8 cellular contexts compared by ENCODE assay signal in the genomic region with DNA sequence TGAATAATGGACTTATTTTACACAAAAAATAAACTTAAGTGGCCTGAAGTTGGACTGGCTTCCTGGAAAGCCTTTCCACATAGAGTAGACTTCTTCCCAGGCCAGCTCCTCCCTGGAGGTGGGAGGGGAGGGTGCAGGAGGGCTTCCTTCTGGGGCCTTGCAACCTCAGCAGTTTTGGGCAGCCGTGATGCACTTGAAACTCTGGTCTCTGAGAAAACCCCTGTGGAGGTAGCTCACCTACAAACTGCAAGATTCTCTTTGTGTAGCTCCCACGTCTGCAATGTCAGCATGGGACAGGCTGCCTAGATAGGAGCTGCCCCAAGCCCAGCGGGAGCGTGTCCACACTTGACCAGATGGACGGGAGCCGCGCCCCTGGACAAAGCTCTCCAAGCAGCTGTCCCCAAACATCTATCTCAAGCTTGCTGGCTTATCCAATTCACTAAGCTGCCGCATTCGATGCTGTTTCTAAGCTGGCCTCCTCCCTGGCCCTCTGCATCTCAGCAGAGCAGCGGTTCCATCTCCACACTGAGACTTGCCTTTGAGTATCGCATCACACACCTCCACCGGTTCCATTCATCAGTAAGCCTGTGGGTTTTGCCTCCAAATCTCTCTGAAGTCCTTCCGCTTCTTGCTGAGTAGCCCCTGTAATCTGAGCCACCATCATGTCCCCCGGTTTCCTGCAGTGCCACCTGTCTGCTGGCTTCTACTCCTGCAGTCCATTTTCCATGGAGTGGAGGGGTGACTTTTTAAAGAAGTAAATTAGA. TPM values are rescaled to one million over a fixed set of nuclear protein-coding genes. Genes with fewer than 3 reads are reported as not detected.
DNase-seq lines count a peak whose midpoint lies in the region; ATAC-seq and TF ChIP-seq lines count a peak whose summit lies in the region.

No MANE protein-coding gene starts in this region.

- TF ChIP-seq CTCF in esophagus squamous epithelium (IDR thresholded peaks at IDR 0.05): peak in 4 of 6 experiments; percentile 22 to 34 (median 32)

- peak overlapping the region in 3 of 4 donors; percentile 25 to 41 (median 30) for H3K4me3 ChIP-seq in esophagus squamous epithelium
- H3K4me3 ChIP-seq in neuron (ENCODE audit: low read length): peak overlapping the region; percentile 33

- intact Hi-C loops in esophagus squamous epithelium (cut with DNase I): no loop called here

- H3K27ac ChIP-seq in KOPT-K1 (ENCODE audit: low read depth, low read length, poor library complexity, severe bottlenecking) (peak overlapping the region; percentile 80), esophagus squamous epithelium (peak overlapping the region; percentile 62 to 88 (median 78))

- TF ChIP-seq POLR2A in esophagus squamous epithelium (IDR thresholded peaks at IDR 0.05): no peak

- H3K27me3 Mint-ChIP-seq in T-helper 17 cell: no peaks in the 10 kb centered on the region

- no peaks in the 10 kb centered on the region for H3K36me3 Mint-ChIP-seq in T-helper 17 cell (ENCODE audit: low read depth)

- peak overlapping the region; percentile 54 for H2AFZ ChIP-seq in neuron (ENCODE audit: low read depth, low read length)

- H3K4me1 Mint-ChIP-seq in T-helper 17 cell: peaks cover 45% of the 10 kb centered on the region

- H3K27me3 ChIP-seq in esophagus squamous epithelium (no peaks in the 10 kb centered on the region), neuron (ENCODE audit: insufficient read depth, low read length) (no peaks in the 10 kb centered on the region)

- ATAC-seq in T-helper 17 cell (no peak), GM18858 (IDR thresholded peaks at IDR 0.05; ENCODE audit: unreplicated experiment) (no peak), GM18909 (IDR thresholded peaks at IDR 0.05; ENCODE audit: poor library complexity, unreplicated experiment) (no peak), HG03439 (IDR thresholded peaks at IDR 0.05; ENCODE audit: unreplicated experiment) (no peak)

- no peaks in the 10 kb centered on the region for H3K36me3 ChIP-seq in KOPT-K1 (ENCODE audit: insufficient read depth, low read length)
- H3K36me3 ChIP-seq in esophagus squamous epithelium: no peaks in the 10 kb centered on the region
- H3K36me3 ChIP-seq in neuron (ENCODE audit: insufficient read depth, low read length): no peaks in the 10 kb centered on the region

- H3K4me3 Mint-ChIP-seq in T-helper 17 cell: peak overlapping the region; percentile 86

- peak overlapping the region; percentile 88 for H3K27ac Mint-ChIP-seq in T-helper 17 cell

- H3K4me1 ChIP-seq in esophagus squamous epithelium: peaks cover 10 to 66% (median 29%) of the 10 kb centered on the region in 3 donors
- H3K4me1 ChIP-seq in neuron (ENCODE audit: insufficient read depth, low read length): peaks cover 57% of the 10 kb centered on the region

- DNase-seq in DMS79 treated with DMSO at 0.1 percent for 48 hours (lab: John Stamatoyannopoulos, UW) (peak; percentile 85), T-helper 17 cell (no peak), esophagus squamous epithelium (lab: John Stamatoyannopoulos, UW) (no peak)

- 53 to 62% methylated on average over 7 to 9 of the region's 14 CpGs for WGBS in esophagus squamous epithelium, 2 donors

- no peaks in the 10 kb centered on the region for H3K9me3 ChIP-seq in KOPT-K1 (ENCODE audit: insufficient read depth, low read length, poor library complexity, severe bottlenecking)
- no peaks in the 10 kb centered on the region for H3K9me3 ChIP-seq in T-helper 17 cell (ENCODE audit: control insufficient read depth, low read length, poor library complexity, severe bottlenecking)
- no peaks in the 10 kb centered on the region for H3K9me3 ChIP-seq in esophagus squamous epithelium
- H3K9me3 ChIP-seq in neuron (ENCODE audit: low read length): no peaks in the 10 kb centered on the region

RNA-seq across cellular contexts. Expression of a gene that starts 1.6 kb away (rescaled TPM):
- total RNA-seq in T-helper 17 cell (10 to 100 TPM; 86.7 to 99.8 TPM), esophagus squamous epithelium (10 to 100 TPM; 16.9 to 80.9 (median 39.7) TPM)
